Comparison of ENCODE assay signal across 8 cellular contexts in genomic region chr11:68211546-68211945, GRCh38. TPM values are rescaled to one million over a fixed set of nuclear protein-coding genes. Genes with fewer than 3 reads are reported as not detected.
DNase-seq lines count a peak whose midpoint lies in the region; ATAC-seq lines count a peak whose summit lies in the region.

No MANE protein-coding gene starts in this region.

- no peaks in the 10 kb centered on the region for H3K36me3 ChIP-seq in subcutaneous abdominal adipose tissue (ENCODE audit: control insufficient read depth in 5 of 5, insufficient read depth in 5 of 5, low read length in 5 of 5)

- H3K4me1 ChIP-seq in subcutaneous abdominal adipose tissue (ENCODE audit: control insufficient read depth in 5 of 5, insufficient read depth in 5 of 5, low read length in 5 of 5) = peaks cover 11 to 62% (median 52%) of the 10 kb centered on the region in 5 donors

- H3K9ac ChIP-seq in subcutaneous abdominal adipose tissue (ENCODE audit: low read length in 5 of 5) = peak overlapping the region; percentile 66 to 84 (median 76)

- no peaks in the 10 kb centered on the region for H3K27me3 Mint-ChIP-seq in activated naive CD8-positive, alpha-beta T cell

- ATAC-seq in left colon (peak; percentile 51), GM21786 (IDR thresholded peaks at IDR 0.05; ENCODE audit: unreplicated experiment) (no peak)

- intact Hi-C loops in left colon (cut with DNase I, micrococcal nuclease) = no loop called here

- DNase-seq in activated CD4-positive, alpha-beta T cell treated with anti-CD3 and anti-CD28 coated beads for 4 hours = peak; percentile 15 to 31
- DNase-seq in activated CD4-positive, alpha-beta T cell treated with anti-CD3 and anti-CD28 coated beads for 1 hour = no peak
- peak; percentile 61 to 63 for DNase-seq in left colon
- no peak for DNase-seq in OCI-M2 (lab: John Stamatoyannopoulos, UW; ENCODE audit: unreplicated experiment)
- no peak for DNase-seq in ACHN

- H3K36me3 Mint-ChIP-seq in activated naive CD8-positive, alpha-beta T cell = no peaks in the 10 kb centered on the region

- in situ Hi-C loops in ACHN (cut with HindIII; ENCODE audit: low pct_ligation_motif_present, low pct_unique_long_range_greater_than_20kb, low sequenced_read_pairs) = no loop called here

- peak overlapping the region; percentile 97 for H3K4me3 Mint-ChIP-seq in activated naive CD8-positive, alpha-beta T cell

- peaks cover 58% of the 10 kb centered on the region for H3K4me1 Mint-ChIP-seq in activated naive CD8-positive, alpha-beta T cell (ENCODE audit: low read depth)

- H3K27ac ChIP-seq in subcutaneous abdominal adipose tissue (ENCODE audit: low read depth, low read length) = no peak overlapping the region

- peak overlapping the region; percentile 96 for H3K27ac Mint-ChIP-seq in activated naive CD8-positive, alpha-beta T cell

- H3K4me3 ChIP-seq in subcutaneous abdominal adipose tissue (ENCODE audit: low read depth in 1 of 5, low read length in 5 of 5) = peak overlapping the region; percentile 75 to 97 (median 93)

- no peaks in the 10 kb centered on the region for H3K9me3 ChIP-seq in subcutaneous abdominal adipose tissue (ENCODE audit: control insufficient read depth in 5 of 5, low read length in 5 of 5)

- H3K27me3 ChIP-seq in subcutaneous abdominal adipose tissue (ENCODE audit: control insufficient read depth in 5 of 5, insufficient read depth in 4 of 5, low read length in 5 of 5) = no peaks in the 10 kb centered on the region

- H3K9me3 Mint-ChIP-seq in activated naive CD8-positive, alpha-beta T cell (ENCODE audit: low read depth) = no peaks in the 10 kb centered on the region

RNA-seq across cellular contexts. Expression of gene KMT5B, which starts 1.6 kb away (rescaled TPM):
- total RNA-seq in left colon = 10 to 100 TPM; 56.9 to 62.8 TPM

Comparison
In these comparisons a context has a peak if more than half of its experiments do, and no peak if none do; other contexts are left out.
1. DNase-seq: peak in activated CD4-positive, alpha-beta T cell treated with anti-CD3 and anti-CD28 coated beads for 4 hours (2 of 2) and left colon (2 of 2); none in activated CD4-positive, alpha-beta T cell treated with anti-CD3 and anti-CD28 coated beads for 1 hour (single experiment), OCI-M2 (single experiment) and ACHN (single experiment).